10 cellular contexts compared by ENCODE assay signal in genomic region chr1:112905420-112906154, GRCh38. TPM values are rescaled to one million over a fixed set of nuclear protein-coding genes. Genes with fewer than 3 reads are reported as not detected.
DNase-seq lines count a peak whose midpoint lies in the region; ATAC-seq and TF ChIP-seq lines count a peak whose summit lies in the region.
"Had no signal": no experiment of that assay in that cellular context is flagged by ENCODE, and none has a peak within 500 bp of the region (broad histone marks: within the 10 kb centered on the region; RNA-seq: fewer than 3 reads in every experiment).

No MANE protein-coding gene starts in this region.

- no peak overlapping the region for H3K4me3 Mint-ChIP-seq in T-helper 2 cell treated with Interferon-gamma antibody and Interleukin-4, amounts not matched to agents 5 μg/mL and 100 μg/mL, for 36 hours

- WGBS in smooth muscle cell (ENCODE audit: low lambda C conversion rate) = 69% methylated on average over 8 of the region's 8 CpGs

- intact Hi-C loops in left ventricle myocardium superior (cut with micrococcal nuclease) = loop anchor here (10.0 kb wide), 1 partner anchor 49 kb away; the partner anchor contains the start of gene SLC16A1

- H3K27ac Mint-ChIP-seq in T-helper 2 cell treated with Interferon-gamma antibody and Interleukin-4, amounts not matched to agents 5 μg/mL and 100 μg/mL, for 36 hours = peak overlapping the region; percentile 50

- H3K36me3 Mint-ChIP-seq in T-helper 2 cell treated with Interferon-gamma antibody and Interleukin-4, amounts not matched to agents 5 μg/mL and 100 μg/mL, for 36 hours (ENCODE audit: low read depth) = peaks cover 5% of the 10 kb centered on the region

- in situ Hi-C loops in KBM-7 (cut with MboI; ENCODE audit: low pct_unique_long_range_greater_than_20kb, low sequenced_read_pairs) = no loop called here

- H3K4me1 ChIP-seq in smooth muscle cell (ENCODE audit: low read depth) = peaks cover 15% of the 10 kb centered on the region

- H3F3A ChIP-seq in smooth muscle cell (ENCODE audit: low read depth) = peaks cover 28% of the 10 kb centered on the region

- no peaks in the 10 kb centered on the region for H3K27me3 ChIP-seq in smooth muscle cell (ENCODE audit: low read depth)

- no peak for DNase-seq in T-helper 2 cell treated with Interferon-gamma antibody and Interleukin-4, amounts not matched to agents 5 μg/mL and 100 μg/mL, for 36 hours (ENCODE audit: low spot score)
- DNase-seq in T-helper 2 cell = no peak
- DNase-seq in left ventricle myocardium superior = no peak
- DNase-seq in smooth muscle cell (lab: John Stamatoyannopoulos, UW; ENCODE audit: unreplicated experiment) = no peak
- no peak for DNase-seq in KBM-7
- no peak for DNase-seq in medulla oblongata (ENCODE audit: extremely low spot score)
- DNase-seq: activated T-cell treated with anti-CD3 and anti-CD28 coated beads, Interleukin-2, amount 50 U/mL, for 48 hours; SHP77 treated with DMSO at 0.1 percent for 48 hours had no signal

- no peaks in the 10 kb centered on the region for H3K9me3 ChIP-seq in smooth muscle cell (replicated peaks; ENCODE audit: low read depth)

- H3K27me3 Mint-ChIP-seq in T-helper 2 cell treated with Interferon-gamma antibody and Interleukin-4, amounts not matched to agents 5 μg/mL and 100 μg/mL, for 36 hours (ENCODE audit: low read depth) = no peaks in the 10 kb centered on the region

- no peaks in the 10 kb centered on the region for H3K36me3 ChIP-seq in smooth muscle cell (ENCODE audit: low read depth)

- H3K27ac ChIP-seq in angular gyrus (ENCODE audit: low read depth, low read length) (peak overlapping the region; percentile 62), smooth muscle cell (ENCODE audit: low read depth) (peak overlapping the region; percentile 15)

- ATAC-seq in left ventricle myocardium superior (peak; percentile 71), HG03135 (IDR thresholded peaks at IDR 0.05; ENCODE audit: unreplicated experiment) (no peak)

- H3K9ac ChIP-seq in smooth muscle cell (ENCODE audit: low read depth) = no peak overlapping the region

- peaks cover 37% of the 10 kb centered on the region for H3K4me1 Mint-ChIP-seq in T-helper 2 cell treated with Interferon-gamma antibody and Interleukin-4, amounts not matched to agents 5 μg/mL and 100 μg/mL, for 36 hours (ENCODE audit: low read depth)

- peaks cover 4% of the 10 kb centered on the region for H3K9me3 Mint-ChIP-seq in T-helper 2 cell treated with Interferon-gamma antibody and Interleukin-4, amounts not matched to agents 5 μg/mL and 100 μg/mL, for 36 hours

- peak overlapping the region; percentile 4 for H3K4me2 ChIP-seq in smooth muscle cell

- no peaks in the 10 kb centered on the region for H3K79me2 ChIP-seq in smooth muscle cell (ENCODE audit: low read depth)

- H4K20me1 ChIP-seq in smooth muscle cell (ENCODE audit: low read depth) = no peaks in the 10 kb centered on the region

- no peak overlapping the region for H2AFZ ChIP-seq in smooth muscle cell (ENCODE audit: low read depth)

- TF ChIP-seq CTCF in smooth muscle cell (IDR thresholded peaks at IDR 0.05; ENCODE audit: borderline replicate concordance, insufficient read depth, poor library complexity, severe bottlenecking) = no peak

- no peak overlapping the region for H3K4me3 ChIP-seq in smooth muscle cell

RNA-seq across cellular contexts. Expression of gene SLC16A1, which starts 50.4 kb away (rescaled TPM):
- total RNA-seq in left ventricle myocardium superior (123 TPM), smooth muscle cell (77.7 and 83.7 TPM in 2 replicates)
- 39.6 and 43.9 TPM in 2 replicates for polyA plus RNA-seq in smooth muscle cell
